In the genomic region with DNA sequence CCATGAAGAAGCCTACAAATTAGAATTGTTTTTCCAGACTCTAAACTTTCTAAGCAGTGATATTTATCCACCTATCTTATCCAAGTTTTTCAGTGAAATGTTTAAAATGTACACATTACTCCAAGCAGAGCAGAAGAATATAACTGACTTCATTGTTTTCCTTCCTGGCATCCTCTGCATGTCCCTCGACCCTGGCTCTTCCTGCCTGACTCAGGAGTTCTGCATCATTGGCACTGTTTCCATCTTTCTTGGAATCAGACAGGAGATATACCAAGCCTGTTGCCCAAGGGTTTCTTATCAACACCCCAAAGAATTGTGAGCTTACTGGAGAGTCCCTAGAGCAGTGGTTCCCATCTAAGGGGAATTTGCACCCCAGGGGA, we compare ENCODE assay signal across 12 cellular contexts.
A peak's percentile ranks its signal among the peaks of the same experiment; 100 is the strongest.
DNase-seq lines count a peak whose midpoint lies in the region; ATAC-seq, FAIRE-seq and TF ChIP-seq lines count a peak whose summit lies in the region.
"Had no signal": no experiment of that assay in that cellular context is flagged by ENCODE, and none has a peak within 500 bp of the region (broad histone marks: within the 10 kb centered on the region; RNA-seq: fewer than 3 reads in every experiment).

No MANE protein-coding gene starts in this region.

- H3K27ac ChIP-seq in right cardiac atrium (ENCODE audit: low read length) (no peak overlapping the region), foreskin keratinocyte (no peak overlapping the region)

- H3K4me3 ChIP-seq in right cardiac atrium (ENCODE audit: low read length) = no peak overlapping the region

- intact Hi-C loops in right cardiac atrium (cut with DNase I) = no loop called here
- intact Hi-C loops in cardiac septum (cut with DNase I) = no loop called here

- no peaks in the 10 kb centered on the region for H3K4me1 ChIP-seq in right cardiac atrium (ENCODE audit: control insufficient read depth, insufficient read depth, low read length)
- peaks cover 7% of the 10 kb centered on the region for H3K4me1 ChIP-seq in foreskin keratinocyte

- no peaks in the 10 kb centered on the region for H3K9me3 ChIP-seq in right cardiac atrium (ENCODE audit: control insufficient read depth, low read length)

- FAIRE-seq in urothelium cell line (lab: Jason Lieb, UNC) = no peak
- FAIRE-seq: endometrium had no signal

- H3K27me3 ChIP-seq in right cardiac atrium (ENCODE audit: control insufficient read depth, insufficient read depth) = no peaks in the 10 kb centered on the region
- peaks cover 15% of the 10 kb centered on the region for H3K27me3 ChIP-seq in foreskin keratinocyte

- ATAC-seq in right cardiac atrium = peak; percentile 50 to 81
- peak; percentile 31 for ATAC-seq in foreskin keratinocyte
- ATAC-seq: sciatic nerve had no signal

- H3K36me3 Mint-ChIP-seq in activated naive CD8-positive, alpha-beta T cell treated with anti-CD3 and anti-CD28 coated beads for 36 hours = no peaks in the 10 kb centered on the region

- no peak overlapping the region for H3K4me3 Mint-ChIP-seq in activated naive CD8-positive, alpha-beta T cell treated with anti-CD3 and anti-CD28 coated beads for 36 hours
- H3K4me3 Mint-ChIP-seq: T-helper 2 cell treated with Interferon-gamma antibody and Interleukin-4, amounts not matched to agents 5 μg/mL and 100 μg/mL, for 36 hours had no signal

- 38% methylated on average over 1 of the region's 1 CpG for WGBS in right cardiac atrium

- peaks cover 5% of the 10 kb centered on the region for H3K27me3 Mint-ChIP-seq in activated naive CD8-positive, alpha-beta T cell treated with anti-CD3 and anti-CD28 coated beads for 36 hours

- peaks cover 1% of the 10 kb centered on the region for H3K9me3 Mint-ChIP-seq in activated naive CD8-positive, alpha-beta T cell treated with anti-CD3 and anti-CD28 coated beads for 36 hours

- peaks cover 10% of the 10 kb centered on the region for H3K4me1 Mint-ChIP-seq in activated naive CD8-positive, alpha-beta T cell treated with anti-CD3 and anti-CD28 coated beads for 36 hours

- no peak for TF ChIP-seq CTCF in foreskin keratinocyte (conservative IDR thresholded peaks at IDR 0.05)

- H3K27ac Mint-ChIP-seq in activated naive CD8-positive, alpha-beta T cell treated with anti-CD3 and anti-CD28 coated beads for 36 hours = peak overlapping the region; percentile 26
- H3K27ac Mint-ChIP-seq: T-helper 2 cell treated with Interferon-gamma antibody and Interleukin-4, amounts not matched to agents 5 μg/mL and 100 μg/mL, for 36 hours had no signal

- DNase-seq in right cardiac atrium (no peak), cardiac septum (ENCODE audit: low spot score) (no peak), foreskin keratinocyte (no peak), urothelium cell line (ENCODE audit: low spot score) (peak; percentile 32), midbrain (lab: John Stamatoyannopoulos, UW) (no peak), NCI-H1417 treated with DMSO at 0.1 percent for 48 hours (lab: John Stamatoyannopoulos, UW) (no peak)
- DNase-seq in activated naive CD8-positive, alpha-beta T cell treated with anti-CD3 and anti-CD28 coated beads for 36 hours = no peak
- DNase-seq in stimulated activated naive CD4-positive, alpha-beta T cell treated with Interleukin-2 at 50 U/mL for 16 hours (lab: John Stamatoyannopoulos, UW) = no peak
- DNase-seq: amygdala had no signal
